ENCODE assay signal across 8 cellular contexts in the genomic region with DNA sequence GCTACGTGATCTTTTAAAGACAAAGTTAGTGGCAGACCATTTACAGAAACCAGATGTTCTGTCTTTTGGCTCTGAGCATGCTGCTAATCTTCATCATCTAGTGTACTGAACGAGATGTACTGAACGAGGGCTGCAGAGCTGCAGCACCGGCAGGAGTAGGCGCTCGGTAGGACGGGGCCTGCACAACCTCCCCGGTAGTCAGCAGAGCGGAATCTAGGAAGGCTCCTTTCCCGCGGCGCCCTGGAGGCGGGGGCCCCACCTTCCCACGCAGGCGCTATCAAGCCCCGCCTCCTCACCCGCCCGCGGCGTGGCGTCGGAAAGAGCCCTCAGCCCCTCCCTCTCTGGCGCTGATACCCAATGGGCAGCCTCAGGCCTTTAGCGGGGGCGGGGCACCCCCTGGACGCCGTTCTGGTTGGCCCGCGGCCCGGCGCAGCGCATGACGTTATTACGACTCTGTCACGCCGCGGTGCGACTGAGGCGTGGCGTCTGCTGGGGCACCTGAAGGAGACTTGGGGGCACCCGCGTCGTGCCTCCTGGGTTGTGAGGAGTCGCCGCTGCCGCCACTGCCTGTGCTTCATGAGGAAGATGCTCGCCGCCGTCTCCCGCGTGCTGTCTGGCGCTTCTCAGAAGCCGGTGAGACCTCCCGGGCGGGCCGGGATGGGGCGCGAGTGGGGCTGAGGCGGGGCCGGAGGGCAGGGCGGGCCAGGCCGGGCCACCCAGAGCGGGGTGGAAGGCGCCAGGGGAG. TPM values are rescaled to one million over a fixed set of nuclear protein-coding genes. Genes with fewer than 3 reads are reported as not detected.
DNase-seq lines count a peak whose midpoint lies in the region; ATAC-seq and TF ChIP-seq lines count a peak whose summit lies in the region.

A gene (plus strand): TSS at position 466 of the 745 bp plus-strand sequence. CDS start 111 bp downstream, at position 577.

- peak within 1 kb of the TSS; percentile 65 to 92 for H3K4me3 ChIP-seq in uterus

- no peaks in the 10 kb centered on the region for H3K9me3 ChIP-seq in uterus

- H3K4me1 ChIP-seq in uterus: peaks cover 0 to 4% of the 10 kb centered on the region in 2 donors

- peak in 1 of 4 experiments; percentile 13 for TF ChIP-seq CTCF in uterus (IDR thresholded peaks at IDR 0.05)

- intact Hi-C loops in T-helper 2 cell treated with Interferon-gamma antibody and Interleukin-4, amounts not matched to agents 100 ng/mL and 5 ng/mL, for 36 hours (cut with micrococcal nuclease): loop anchor here (1.0 to 5.0 kb wide), 7 partner anchors 8 to 1607 kb away; a partner anchor contains a TSS
- intact Hi-C loops in left ventricle myocardium superior (cut with micrococcal nuclease): no loop called here
- intact Hi-C loops in uterus (cut with DNase I; ENCODE audit: low total_unique reads): no loop called here

- H3K27ac ChIP-seq in uterus: peak within 1 kb of the TSS; percentile 87 to 96

- ATAC-seq in GM18499 (IDR thresholded peaks at IDR 0.05; ENCODE audit: insufficient read depth, unreplicated experiment) (peak; percentile 93), HG02943 (IDR thresholded peaks at IDR 0.05; ENCODE audit: low read depth, unreplicated experiment) (peak; percentile 90), left ventricle myocardium superior (peak; percentile 98)

- no peaks in the 10 kb centered on the region for H3K27me3 ChIP-seq in uterus

- no peaks in the 10 kb centered on the region for H3K36me3 ChIP-seq in uterus

- DNase-seq in NCI-H187 treated with DMSO at 0.1 percent for 48 hours (lab: John Stamatoyannopoulos, UW) (peak; percentile 63), anterior cingulate cortex (lab: John Stamatoyannopoulos, UW) (peak; percentile 22 to 94 (median 86)), left ventricle myocardium superior (peak; percentile 97), pulmonary artery endothelial cell (ENCODE audit: low read depth, low spot score) (peak; percentile 48), uterus (peak; percentile 92)

- TF ChIP-seq POLR2A in uterus (IDR thresholded peaks at IDR 0.05): peak; percentile 27 to 57

RNA-seq across cellular contexts. Expression of the gene that starts here (rescaled TPM):
- 125 and 129 TPM in 2 replicates for total RNA-seq in T-helper 2 cell treated with Interferon-gamma antibody and Interleukin-4, amounts not matched to agents 100 ng/mL and 5 ng/mL, for 36 hours
- total RNA-seq in left ventricle myocardium superior (1,321 TPM), pulmonary artery endothelial cell (145 and 169 TPM in 2 replicates), uterus (100 to 1,000 TPM in 1 of 4 donors, 10 to 100 TPM in 3; 15.0 to 100 (median 62.9) TPM)

Comparison
In these comparisons a context has a peak if more than half of its experiments do, and no peak if none do; other contexts are left out.
1. Peak in every context shown above with its lines: DNase-seq, ATAC-seq, H3K4me3 ChIP-seq and H3K27ac ChIP-seq.